27 cellular contexts compared by ENCODE assay signal in the genomic region with DNA sequence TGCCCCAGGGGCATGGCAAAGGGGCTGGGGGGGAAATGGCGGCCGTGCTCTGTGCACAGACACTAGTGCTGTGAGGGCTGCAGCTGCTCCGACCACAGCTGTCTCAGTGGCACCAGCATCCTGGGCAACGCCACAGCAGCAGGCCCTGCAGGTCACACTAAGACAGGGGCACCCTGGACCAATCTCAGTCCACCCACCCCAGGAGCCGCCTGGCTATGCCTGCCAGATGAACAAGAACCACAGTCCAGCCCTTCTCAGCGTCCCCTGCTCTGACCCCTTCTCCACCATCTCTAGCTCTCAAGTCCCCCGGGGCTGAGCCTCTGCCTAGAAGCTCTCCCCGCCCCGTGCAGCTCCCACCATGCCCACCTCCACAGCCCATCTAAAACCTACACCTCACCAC.
"Had no signal": no experiment of that assay in that cellular context is flagged by ENCODE, and none has a peak within 500 bp of the region (broad histone marks: within the 10 kb centered on the region; RNA-seq: fewer than 3 reads in every experiment).

No MANE protein-coding gene starts in this region.

- H3K4me1 Mint-ChIP-seq: activated naive CD8-positive, alpha-beta T cell treated with anti-CD3 and anti-CD28 coated beads, Interleukin-2, amount 50 U/mL, for 24 hours; brain; nephron had no signal

- H3K9me3 ChIP-seq: esophagus muscularis mucosa, left ventricle myocardium inferior, thoracic aorta, upper lobe of right lung had no signal

- DNase-seq: activated CD4-positive, alpha-beta T cell treated with anti-CD3 and anti-CD28 coated beads for 1 hour; activated CD4-positive, alpha-beta T cell treated with anti-CD3 and anti-CD28 coated beads, Interleukin-2, amount 50 U/mL, for 1 hour; activated CD8-positive, alpha-beta memory T cell treated with anti-CD3 and anti-CD28 coated beads for 24 hours; activated CD8-positive, alpha-beta memory T cell treated with anti-CD3 and anti-CD28 coated beads, Interleukin-2, amount 50 U/mL, for 4 hours; activated effector memory CD4-positive, alpha-beta T cell treated with Interleukin-2 at 50 U/mL for 16 hours; activated naive CD4-positive, alpha-beta T cell treated with anti-CD3 and anti-CD28 coated beads for 36 hours; activated naive CD8-positive, alpha-beta T cell treated with anti-CD3 and anti-CD28 coated beads, Interleukin-2, amount 50 U/mL, for 24 hours; activated T-cell treated with anti-CD3 and anti-CD28 coated beads, Interleukin-2, amount 50 U/mL, for 48 hours; dermis blood vessel endothelial cell; effector CD8-positive, alpha-beta T cell; hippocampal formation; kidney glomerular epithelial cell; left ventricle myocardium inferior; stimulated activated CD4-positive, alpha-beta T cell treated with anti-CD3 and anti-CD28 coated beads, Interleukin-15, amount 100 ng/mL, for 24 hours; stimulated activated naive CD4-positive, alpha-beta T cell treated with Interleukin-2 at 50 U/mL for 16 hours; T-cell; T-helper 9 cell; upper lobe of right lung had no signal

- H3K27ac Mint-ChIP-seq: activated naive CD4-positive, alpha-beta T cell treated with anti-CD3 and anti-CD28 coated beads for 36 hours; activated naive CD8-positive, alpha-beta T cell treated with anti-CD3 and anti-CD28 coated beads, Interleukin-2, amount 50 U/mL, for 24 hours; brain; nephron; T-cell had no signal

- H3K27ac ChIP-seq: esophagus muscularis mucosa, left ventricle myocardium inferior, thoracic aorta, upper lobe of right lung had no signal

- H3K9me3 Mint-ChIP-seq: activated naive CD4-positive, alpha-beta T cell treated with anti-CD3 and anti-CD28 coated beads for 36 hours; activated naive CD8-positive, alpha-beta T cell treated with anti-CD3 and anti-CD28 coated beads, Interleukin-2, amount 50 U/mL, for 24 hours; brain; nephron; T-cell had no signal

- H3K4me2 ChIP-seq: smooth muscle cell had no signal

- H3K27me3 ChIP-seq: esophagus muscularis mucosa, upper lobe of right lung had no signal

- H3K4me3 Mint-ChIP-seq: activated naive CD4-positive, alpha-beta T cell treated with anti-CD3 and anti-CD28 coated beads for 36 hours; activated naive CD8-positive, alpha-beta T cell treated with anti-CD3 and anti-CD28 coated beads, Interleukin-2, amount 50 U/mL, for 24 hours; brain; nephron; T-cell had no signal

- H3K27me3 Mint-ChIP-seq: activated naive CD8-positive, alpha-beta T cell treated with anti-CD3 and anti-CD28 coated beads, Interleukin-2, amount 50 U/mL, for 24 hours; brain; T-cell had no signal

- ATAC-seq: activated naive CD8-positive, alpha-beta T cell treated with anti-CD3 and anti-CD28 coated beads, Interleukin-2, amount 50 U/mL, for 24 hours; sciatic nerve; SK-N-SH treated with all-trans-retinoic acid at 6 μM for 48 hours; T-cell; upper lobe of right lung had no signal

- H3K4me1 ChIP-seq: esophagus muscularis mucosa, left ventricle myocardium inferior, upper lobe of right lung had no signal

- H3K4me3 ChIP-seq: esophagus muscularis mucosa, left ventricle myocardium inferior, smooth muscle cell, thoracic aorta, upper lobe of right lung had no signal

- FAIRE-seq: endothelial cell of umbilical vein, frontal cortex had no signal
